Comparison of ENCODE assay signal across 1 cellular context in the genomic region with DNA sequence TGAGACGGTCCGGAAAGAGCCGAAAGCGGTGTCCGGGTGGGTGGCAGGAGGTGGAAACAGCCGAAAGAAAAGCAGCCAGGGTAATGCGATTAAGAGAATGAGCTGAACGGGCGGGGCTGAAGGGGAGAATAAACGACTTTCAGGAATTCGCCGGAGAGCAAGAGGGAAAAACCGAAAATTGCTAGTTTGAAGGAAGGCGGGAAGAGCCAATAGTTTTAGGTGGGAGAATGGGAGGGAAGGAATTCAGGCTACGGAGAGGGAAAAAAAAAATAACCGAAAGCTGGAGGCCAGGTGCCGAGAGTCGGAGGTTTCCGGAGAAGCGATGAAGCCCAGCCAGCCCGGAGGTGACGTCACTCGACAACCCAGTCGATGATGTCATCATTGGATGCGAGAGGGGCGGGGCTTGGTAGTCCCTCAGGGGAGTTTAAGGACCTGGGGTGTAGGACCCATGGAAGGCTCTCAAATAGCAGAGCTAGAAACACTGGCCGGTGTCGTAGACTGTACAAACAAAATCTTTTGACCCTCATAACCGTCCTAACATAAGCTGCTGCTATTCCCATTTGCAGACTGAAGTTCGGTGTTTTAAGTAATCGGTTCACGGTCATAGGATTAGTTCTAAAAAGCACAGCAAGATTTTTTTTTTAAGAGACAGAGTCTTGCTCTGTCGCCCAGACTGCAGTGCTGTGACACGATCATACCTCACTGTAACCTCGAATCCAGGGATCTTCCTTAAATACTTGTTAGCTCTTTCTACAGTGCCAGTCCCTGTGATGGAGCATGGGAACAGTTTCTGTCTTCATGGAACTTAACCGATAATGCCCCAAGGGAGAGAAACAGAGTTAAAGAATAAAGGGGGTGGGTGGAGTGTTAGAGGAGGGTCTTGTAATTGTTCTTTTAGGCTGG.
TF ChIP-seq lines count a peak whose summit lies in the region.

A gene (minus strand): TSS at position 331 of the 903 bp plus-strand sequence. CDS start 1,192 bp downstream, outside the sequence.

TF ChIP-seq in HEK293, 187 proteins besides CTCF, POLR2A, EP300 and RAD21 (continued from another document and continues in another):
- TF ChIP-seq, protein P1, sequence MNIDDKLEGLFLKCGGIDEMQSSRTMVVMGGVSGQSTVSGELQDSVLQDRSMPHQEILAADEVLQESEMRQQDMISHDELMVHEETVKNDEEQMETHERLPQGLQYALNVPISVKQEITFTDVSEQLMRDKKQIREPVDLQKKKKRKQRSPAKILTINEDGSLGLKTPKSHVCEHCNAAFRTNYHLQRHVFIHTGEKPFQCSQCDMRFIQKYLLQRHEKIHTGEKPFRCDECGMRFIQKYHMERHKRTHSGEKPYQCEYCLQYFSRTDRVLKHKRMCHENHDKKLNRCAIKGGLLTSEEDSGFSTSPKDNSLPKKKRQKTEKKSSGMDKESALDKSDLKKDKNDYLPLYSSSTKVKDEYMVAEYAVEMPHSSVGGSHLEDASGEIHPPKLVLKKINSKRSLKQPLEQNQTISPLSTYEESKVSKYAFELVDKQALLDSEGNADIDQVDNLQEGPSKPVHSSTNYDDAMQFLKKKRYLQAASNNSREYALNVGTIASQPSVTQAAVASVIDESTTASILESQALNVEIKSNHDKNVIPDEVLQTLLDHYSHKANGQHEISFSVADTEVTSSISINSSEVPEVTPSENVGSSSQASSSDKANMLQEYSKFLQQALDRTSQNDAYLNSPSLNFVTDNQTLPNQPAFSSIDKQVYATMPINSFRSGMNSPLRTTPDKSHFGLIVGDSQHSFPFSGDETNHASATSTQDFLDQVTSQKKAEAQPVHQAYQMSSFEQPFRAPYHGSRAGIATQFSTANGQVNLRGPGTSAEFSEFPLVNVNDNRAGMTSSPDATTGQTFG (tag by site-specific recombination; IDR thresholded peaks at IDR 0.05; ENCODE audit: borderline replicate concordance) = no peak
- TF ChIP-seq MEIS1 (CRISPR knock-in tag; IDR thresholded peaks at IDR 0.05; ENCODE audit: borderline replicate concordance) = no peak
- no peak for TF ChIP-seq ZNF747 (tag by site-specific recombination; IDR thresholded peaks at IDR 0.05)
- TF ChIP-seq KLF1 (tag by site-specific recombination; IDR thresholded peaks at IDR 0.05) = peak; percentile 40; the same call in 1 of the 2 replicates
- TF ChIP-seq, protein P2, sequence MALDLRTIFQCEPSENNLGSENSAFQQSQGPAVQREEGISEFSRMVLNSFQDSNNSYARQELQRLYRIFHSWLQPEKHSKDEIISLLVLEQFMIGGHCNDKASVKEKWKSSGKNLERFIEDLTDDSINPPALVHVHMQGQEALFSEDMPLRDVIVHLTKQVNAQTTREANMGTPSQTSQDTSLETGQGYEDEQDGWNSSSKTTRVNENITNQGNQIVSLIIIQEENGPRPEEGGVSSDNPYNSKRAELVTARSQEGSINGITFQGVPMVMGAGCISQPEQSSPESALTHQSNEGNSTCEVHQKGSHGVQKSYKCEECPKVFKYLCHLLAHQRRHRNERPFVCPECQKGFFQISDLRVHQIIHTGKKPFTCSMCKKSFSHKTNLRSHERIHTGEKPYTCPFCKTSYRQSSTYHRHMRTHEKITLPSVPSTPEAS (tag by site-specific recombination; IDR thresholded peaks at IDR 0.05) = peak; percentile 40; the same call in 1 of the 2 replicates
- peak; percentile 78 for TF ChIP-seq KLF16 (tag by site-specific recombination; IDR thresholded peaks at IDR 0.05)
- TF ChIP-seq ZNF560 (tag by site-specific recombination; IDR thresholded peaks at IDR 0.05; ENCODE audit: borderline replicate concordance) = no peak
- TF ChIP-seq, protein P3, sequence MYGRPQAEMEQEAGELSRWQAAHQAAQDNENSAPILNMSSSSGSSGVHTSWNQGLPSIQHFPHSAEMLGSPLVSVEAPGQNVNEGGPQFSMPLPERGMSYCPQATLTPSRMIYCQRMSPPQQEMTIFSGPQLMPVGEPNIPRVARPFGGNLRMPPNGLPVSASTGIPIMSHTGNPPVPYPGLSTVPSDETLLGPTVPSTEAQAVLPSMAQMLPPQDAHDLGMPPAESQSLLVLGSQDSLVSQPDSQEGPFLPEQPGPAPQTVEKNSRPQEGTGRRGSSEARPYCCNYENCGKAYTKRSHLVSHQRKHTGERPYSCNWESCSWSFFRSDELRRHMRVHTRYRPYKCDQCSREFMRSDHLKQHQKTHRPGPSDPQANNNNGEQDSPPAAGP (tag by site-specific recombination; IDR thresholded peaks at IDR 0.05) = peak; percentile 88; the same call in 1 of the 2 replicates
- peak; percentile 92 for TF ChIP-seq REPIN1 (tag by site-specific recombination; IDR thresholded peaks at IDR 0.05; ENCODE audit: low read depth)
- TF ChIP-seq ZNF10 (tag by site-specific recombination; IDR thresholded peaks at IDR 0.05) = peak; percentile 19; the same call in 1 of the 2 replicates
- peak; percentile 77 for TF ChIP-seq ZNF558 (tag by site-specific recombination; IDR thresholded peaks at IDR 0.05)
- TF ChIP-seq, protein P4, sequence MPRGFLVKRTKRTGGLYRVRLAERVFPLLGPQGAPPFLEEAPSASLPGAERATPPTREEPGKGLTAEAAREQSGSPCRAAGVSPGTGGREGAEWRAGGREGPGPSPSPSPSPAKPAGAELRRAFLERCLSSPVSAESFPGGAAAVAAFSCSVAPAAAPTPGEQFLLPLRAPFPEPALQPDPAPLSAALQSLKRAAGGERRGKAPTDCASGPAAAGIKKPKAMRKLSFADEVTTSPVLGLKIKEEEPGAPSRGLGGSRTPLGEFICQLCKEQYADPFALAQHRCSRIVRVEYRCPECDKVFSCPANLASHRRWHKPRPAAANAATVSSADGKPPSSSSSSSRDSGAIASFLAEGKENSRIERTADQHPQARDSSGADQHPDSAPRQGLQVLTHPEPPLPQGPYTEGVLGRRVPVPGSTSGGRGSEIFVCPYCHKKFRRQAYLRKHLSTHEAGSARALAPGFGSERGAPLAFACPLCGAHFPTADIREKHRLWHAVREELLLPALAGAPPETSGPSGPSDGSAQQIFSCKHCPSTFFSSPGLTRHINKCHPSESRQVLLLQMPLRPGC (tag by site-specific recombination; IDR thresholded peaks at IDR 0.05) = peak; percentile 34; the same call in 1 of the 2 replicates
- TF ChIP-seq, protein P5, sequence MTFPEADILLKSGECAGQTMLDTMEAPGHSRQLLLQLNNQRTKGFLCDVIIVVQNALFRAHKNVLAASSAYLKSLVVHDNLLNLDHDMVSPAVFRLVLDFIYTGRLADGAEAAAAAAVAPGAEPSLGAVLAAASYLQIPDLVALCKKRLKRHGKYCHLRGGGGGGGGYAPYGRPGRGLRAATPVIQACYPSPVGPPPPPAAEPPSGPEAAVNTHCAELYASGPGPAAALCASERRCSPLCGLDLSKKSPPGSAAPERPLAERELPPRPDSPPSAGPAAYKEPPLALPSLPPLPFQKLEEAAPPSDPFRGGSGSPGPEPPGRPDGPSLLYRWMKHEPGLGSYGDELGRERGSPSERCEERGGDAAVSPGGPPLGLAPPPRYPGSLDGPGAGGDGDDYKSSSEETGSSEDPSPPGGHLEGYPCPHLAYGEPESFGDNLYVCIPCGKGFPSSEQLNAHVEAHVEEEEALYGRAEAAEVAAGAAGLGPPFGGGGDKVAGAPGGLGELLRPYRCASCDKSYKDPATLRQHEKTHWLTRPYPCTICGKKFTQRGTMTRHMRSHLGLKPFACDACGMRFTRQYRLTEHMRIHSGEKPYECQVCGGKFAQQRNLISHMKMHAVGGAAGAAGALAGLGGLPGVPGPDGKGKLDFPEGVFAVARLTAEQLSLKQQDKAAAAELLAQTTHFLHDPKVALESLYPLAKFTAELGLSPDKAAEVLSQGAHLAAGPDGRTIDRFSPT (tag by site-specific recombination; IDR thresholded peaks at IDR 0.05) = no peak
- no peak for TF ChIP-seq ZNF664 (tag by site-specific recombination; IDR thresholded peaks at IDR 0.05)
- TF ChIP-seq ZNF571 (tag by site-specific recombination; IDR thresholded peaks at IDR 0.05) = no peak
- TF ChIP-seq, protein P6, sequence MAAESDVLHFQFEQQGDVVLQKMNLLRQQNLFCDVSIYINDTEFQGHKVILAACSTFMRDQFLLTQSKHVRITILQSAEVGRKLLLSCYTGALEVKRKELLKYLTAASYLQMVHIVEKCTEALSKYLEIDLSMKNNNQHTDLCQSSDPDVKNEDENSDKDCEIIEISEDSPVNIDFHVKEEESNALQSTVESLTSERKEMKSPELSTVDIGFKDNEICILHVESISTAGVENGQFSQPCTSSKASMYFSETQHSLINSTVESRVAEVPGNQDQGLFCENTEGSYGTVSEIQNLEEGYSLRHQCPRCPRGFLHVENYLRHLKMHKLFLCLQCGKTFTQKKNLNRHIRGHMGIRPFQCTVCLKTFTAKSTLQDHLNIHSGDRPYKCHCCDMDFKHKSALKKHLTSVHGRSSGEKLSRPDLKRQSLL (tag by site-specific recombination; IDR thresholded peaks at IDR 0.05) = peak; percentile 26; the same call in 1 of the 2 replicates
- no peak for TF ChIP-seq ZNF654 (tag by site-specific recombination; IDR thresholded peaks at IDR 0.05; ENCODE audit: low read depth)
- TF ChIP-seq ZBTB1 (tag by site-specific recombination; IDR thresholded peaks at IDR 0.05) = no peak
- no peak for TF ChIP-seq ZNF768 (tag by site-specific recombination; IDR thresholded peaks at IDR 0.05)
- TF ChIP-seq, protein P7, sequence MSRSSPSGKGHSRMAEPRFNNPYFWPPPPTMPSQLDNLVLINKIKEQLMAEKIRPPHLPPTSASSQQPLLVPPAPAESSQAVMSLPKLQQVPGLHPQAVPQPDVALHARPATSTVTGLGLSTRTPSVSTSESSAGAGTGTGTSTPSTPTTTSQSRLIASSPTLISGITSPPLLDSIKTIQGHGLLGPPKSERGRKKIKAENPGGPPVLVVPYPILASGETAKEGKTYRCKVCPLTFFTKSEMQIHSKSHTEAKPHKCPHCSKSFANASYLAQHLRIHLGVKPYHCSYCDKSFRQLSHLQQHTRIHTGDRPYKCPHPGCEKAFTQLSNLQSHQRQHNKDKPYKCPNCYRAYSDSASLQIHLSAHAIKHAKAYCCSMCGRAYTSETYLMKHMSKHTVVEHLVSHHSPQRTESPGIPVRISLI (tag by site-specific recombination; IDR thresholded peaks at IDR 0.05) = peak; percentile 89
- TF ChIP-seq, protein P8, sequence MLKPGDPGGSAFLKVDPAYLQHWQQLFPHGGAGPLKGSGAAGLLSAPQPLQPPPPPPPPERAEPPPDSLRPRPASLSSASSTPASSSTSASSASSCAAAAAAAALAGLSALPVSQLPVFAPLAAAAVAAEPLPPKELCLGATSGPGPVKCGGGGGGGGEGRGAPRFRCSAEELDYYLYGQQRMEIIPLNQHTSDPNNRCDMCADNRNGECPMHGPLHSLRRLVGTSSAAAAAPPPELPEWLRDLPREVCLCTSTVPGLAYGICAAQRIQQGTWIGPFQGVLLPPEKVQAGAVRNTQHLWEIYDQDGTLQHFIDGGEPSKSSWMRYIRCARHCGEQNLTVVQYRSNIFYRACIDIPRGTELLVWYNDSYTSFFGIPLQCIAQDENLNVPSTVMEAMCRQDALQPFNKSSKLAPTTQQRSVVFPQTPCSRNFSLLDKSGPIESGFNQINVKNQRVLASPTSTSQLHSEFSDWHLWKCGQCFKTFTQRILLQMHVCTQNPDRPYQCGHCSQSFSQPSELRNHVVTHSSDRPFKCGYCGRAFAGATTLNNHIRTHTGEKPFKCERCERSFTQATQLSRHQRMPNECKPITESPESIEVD (tag by site-specific recombination; IDR thresholded peaks at IDR 0.05) = no peak
- peak; percentile 10; the same call in 1 of the 2 replicates for TF ChIP-seq ZNF404 (tag by site-specific recombination; IDR thresholded peaks at IDR 0.05)
- TF ChIP-seq ZBTB7A (tag by site-specific recombination; IDR thresholded peaks at IDR 0.05; ENCODE audit: low read depth) = 0 out of 2 replicates have a peak, but pooled peaks have one; percentile 14
- TF ChIP-seq YY1 (tag by site-specific recombination; IDR thresholded peaks at IDR 0.05) = no peak
- TF ChIP-seq, protein P9, sequence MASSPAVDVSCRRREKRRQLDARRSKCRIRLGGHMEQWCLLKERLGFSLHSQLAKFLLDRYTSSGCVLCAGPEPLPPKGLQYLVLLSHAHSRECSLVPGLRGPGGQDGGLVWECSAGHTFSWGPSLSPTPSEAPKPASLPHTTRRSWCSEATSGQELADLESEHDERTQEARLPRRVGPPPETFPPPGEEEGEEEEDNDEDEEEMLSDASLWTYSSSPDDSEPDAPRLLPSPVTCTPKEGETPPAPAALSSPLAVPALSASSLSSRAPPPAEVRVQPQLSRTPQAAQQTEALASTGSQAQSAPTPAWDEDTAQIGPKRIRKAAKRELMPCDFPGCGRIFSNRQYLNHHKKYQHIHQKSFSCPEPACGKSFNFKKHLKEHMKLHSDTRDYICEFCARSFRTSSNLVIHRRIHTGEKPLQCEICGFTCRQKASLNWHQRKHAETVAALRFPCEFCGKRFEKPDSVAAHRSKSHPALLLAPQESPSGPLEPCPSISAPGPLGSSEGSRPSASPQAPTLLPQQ (tag by site-specific recombination; IDR thresholded peaks at IDR 0.05) = peak; percentile 70
- no peak for TF ChIP-seq ZNF658 (tag by site-specific recombination; IDR thresholded peaks at IDR 0.05)
- peak; percentile 53; the same call in 1 of the 2 replicates for TF ChIP-seq ZNF394 (tag by site-specific recombination; IDR thresholded peaks at IDR 0.05; ENCODE audit: borderline replicate concordance)
- TF ChIP-seq ZNF660 (tag by site-specific recombination; IDR thresholded peaks at IDR 0.05) = peak; percentile 77
- TF ChIP-seq HOXD13 (CRISPR knock-in tag; IDR thresholded peaks at IDR 0.05; ENCODE audit: borderline replicate concordance) = no peak
- TF ChIP-seq ZNF221 (tag by site-specific recombination; IDR thresholded peaks at IDR 0.05; ENCODE audit: borderline replicate concordance) = no peak
- TF ChIP-seq ZSCAN30 (tag by site-specific recombination; IDR thresholded peaks at IDR 0.05) = no peak
- TF ChIP-seq ZBTB17 (tag by site-specific recombination; IDR thresholded peaks at IDR 0.05) = peak; percentile 84
- no peak for TF ChIP-seq YY2 (tag by site-specific recombination; IDR thresholded peaks at IDR 0.05)
- TF ChIP-seq SP3 (tag by site-specific recombination; IDR thresholded peaks at IDR 0.05) = peak; percentile 58
- peak; percentile 87 for TF ChIP-seq ZNF843 (tag by site-specific recombination; IDR thresholded peaks at IDR 0.05)
- 0 out of 2 replicates have a peak, but pooled peaks have one; percentile 15 for TF ChIP-seq ZNF302 (tag by site-specific recombination; IDR thresholded peaks at IDR 0.05; ENCODE audit: low read depth)
- no peak for TF ChIP-seq ZNF354C (tag by site-specific recombination; IDR thresholded peaks at IDR 0.05; ENCODE audit: borderline replicate concordance, low read depth)
- no peak for TF ChIP-seq ZIC2 (tag by site-specific recombination; IDR thresholded peaks at IDR 0.05)
- TF ChIP-seq ZNF76 (tag by site-specific recombination; IDR thresholded peaks at IDR 0.05; ENCODE audit: borderline replicate concordance, low read depth) = peak; percentile 60
- no peak for TF ChIP-seq ZNF157 (tag by site-specific recombination; IDR thresholded peaks at IDR 0.05)
- TF ChIP-seq ZNF777 (tag by site-specific recombination; IDR thresholded peaks at IDR 0.05; ENCODE audit: borderline replicate concordance) = no peak
- no peak; the same call in 1 of the 2 replicates for TF ChIP-seq ZNF623 (tag by site-specific recombination; IDR thresholded peaks at IDR 0.05)
- TF ChIP-seq ZNF600 (tag by site-specific recombination; IDR thresholded peaks at IDR 0.05) = no peak; the same call in 1 of the 2 replicates
- TF ChIP-seq, protein P10, sequence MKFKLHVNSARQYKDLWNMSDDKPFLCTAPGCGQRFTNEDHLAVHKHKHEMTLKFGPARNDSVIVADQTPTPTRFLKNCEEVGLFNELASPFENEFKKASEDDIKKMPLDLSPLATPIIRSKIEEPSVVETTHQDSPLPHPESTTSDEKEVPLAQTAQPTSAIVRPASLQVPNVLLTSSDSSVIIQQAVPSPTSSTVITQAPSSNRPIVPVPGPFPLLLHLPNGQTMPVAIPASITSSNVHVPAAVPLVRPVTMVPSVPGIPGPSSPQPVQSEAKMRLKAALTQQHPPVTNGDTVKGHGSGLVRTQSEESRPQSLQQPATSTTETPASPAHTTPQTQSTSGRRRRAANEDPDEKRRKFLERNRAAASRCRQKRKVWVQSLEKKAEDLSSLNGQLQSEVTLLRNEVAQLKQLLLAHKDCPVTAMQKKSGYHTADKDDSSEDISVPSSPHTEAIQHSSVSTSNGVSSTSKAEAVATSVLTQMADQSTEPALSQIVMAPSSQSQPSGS (tag by site-specific recombination; IDR thresholded peaks at IDR 0.05; ENCODE audit: low read depth) = peak; percentile 100
